12 cellular contexts compared by ENCODE assay signal in the genomic region with DNA sequence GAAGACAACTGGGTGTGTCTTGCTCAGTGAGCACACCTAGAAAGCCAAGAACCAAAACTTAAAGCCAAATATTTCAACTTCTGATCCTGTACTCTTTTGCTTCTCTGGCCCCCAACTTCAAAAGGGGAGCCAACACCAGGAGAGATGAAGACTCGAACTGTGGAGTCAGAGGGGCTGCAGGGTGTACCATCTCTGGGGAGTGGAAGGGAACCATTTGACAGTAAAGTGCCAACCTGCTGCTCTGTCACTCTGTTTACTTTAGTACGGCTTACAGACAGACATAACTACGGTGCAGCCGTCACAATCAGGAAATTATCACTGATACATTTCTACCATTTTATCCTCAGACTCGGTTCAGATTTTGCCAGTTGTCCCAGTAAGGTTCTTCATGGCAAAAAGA. TPM values are rescaled to one million over a fixed set of nuclear protein-coding genes. Genes with fewer than 3 reads are reported as not detected.
DNase-seq lines count a peak whose midpoint lies in the region; ATAC-seq and TF ChIP-seq lines count a peak whose summit lies in the region.
"Had no signal": no experiment of that assay in that cellular context is flagged by ENCODE, and none has a peak within 500 bp of the region (broad histone marks: within the 10 kb centered on the region; RNA-seq: fewer than 3 reads in every experiment).

No MANE protein-coding gene starts in this region.

- peak overlapping the region; percentile 80 for H3K4me3 ChIP-seq in Loucy (ENCODE audit: low read length, poor library complexity, severe bottlenecking)
- H3K4me3 ChIP-seq in mammary epithelial cell (replicated peaks in 1 of 3; ENCODE audit: insufficient read depth in 1 of 3, low read depth in 2 of 3, low read length in 3 of 3): peak overlapping the region in 2 of 3 experiments; percentile 4 to 27
- H3K4me3 ChIP-seq in osteoblast (ENCODE audit: insufficient read depth, low read length): peak overlapping the region; percentile 3

- H3K9me3 ChIP-seq in Loucy (ENCODE audit: insufficient read depth, low read depth, low read length) (no peaks in the 10 kb centered on the region), mammary epithelial cell (replicated peaks; ENCODE audit: insufficient read depth, low read length) (no peaks in the 10 kb centered on the region), osteoblast (ENCODE audit: low read depth, low read length) (no peaks in the 10 kb centered on the region)
- H3K9me3 ChIP-seq: ovary, tibial nerve had no signal

- no peak for DNase-seq in T-helper 2 cell treated with Interferon-gamma antibody and Interleukin-4, amounts not matched to agents 5 μg/mL and 100 μg/mL, for 36 hours (ENCODE audit: low spot score)
- DNase-seq in T-helper 2 cell: no peak
- DNase-seq in mammary epithelial cell: no peak
- DNase-seq in osteoblast (ENCODE audit: insufficient read length, low spot score, missing footprints): no peak
- DNase-seq in caudate nucleus (lab: John Stamatoyannopoulos, UW): no peak
- no peak for DNase-seq in omental fat pad (ENCODE audit: low spot score)
- no peak for DNase-seq in central memory CD4-positive, alpha-beta T cell
- DNase-seq: NCI-H446 treated with DMSO at 0.1 percent for 48 hours, ovary, SW 1271 had no signal

- in situ Hi-C loops in mammary epithelial cell (cut with MboI; ENCODE audit: low sequenced_read_pairs in 2 of 2): no loop called here

- BruUV-seq in mammary epithelial cell (replicated peaks; lab: Mats Ljungman, UMichigan): no TSS peak

- no peak for ATAC-seq in omental fat pad (ENCODE audit: low FRiP score)

- peaks cover under 1% of the 10 kb centered on the region for H3K9me3 Mint-ChIP-seq in T-helper 2 cell treated with Interferon-gamma antibody and Interleukin-4, amounts not matched to agents 5 μg/mL and 100 μg/mL, for 36 hours

- peaks cover 40% of the 10 kb centered on the region for H3K4me1 Mint-ChIP-seq in T-helper 2 cell treated with Interferon-gamma antibody and Interleukin-4, amounts not matched to agents 5 μg/mL and 100 μg/mL, for 36 hours (ENCODE audit: low read depth)

- intact Hi-C loops in mammary epithelial cell (cut with micrococcal nuclease): loop anchor here (5.0 kb wide), 1 partner anchor 152 kb away; the partner anchor contains the start of gene TMEM266

- H3K27me3 ChIP-seq in Loucy (ENCODE audit: insufficient read depth, low read length, poor library complexity, severe bottlenecking): no peaks in the 10 kb centered on the region
- H3K27me3 ChIP-seq in mammary epithelial cell (ENCODE audit: insufficient read depth, low read length): no peaks in the 10 kb centered on the region
- no peaks in the 10 kb centered on the region for H3K27me3 ChIP-seq in osteoblast (ENCODE audit: insufficient read depth, low read length)
- H3K27me3 ChIP-seq: ovary, tibial nerve had no signal

- H3K4me1 ChIP-seq in Loucy (ENCODE audit: insufficient read depth, low read length, poor library complexity, severe bottlenecking): peaks cover 17% of the 10 kb centered on the region
- H3K4me1 ChIP-seq in mammary epithelial cell (ENCODE audit: insufficient read depth, low read length): peaks cover 21% of the 10 kb centered on the region
- peaks cover 5% of the 10 kb centered on the region for H3K4me1 ChIP-seq in osteoblast (ENCODE audit: insufficient read depth, low read length)

- H2AFZ ChIP-seq in Loucy (ENCODE audit: low read length) (no peak overlapping the region), mammary epithelial cell (ENCODE audit: low read depth, low read length) (no peak overlapping the region), osteoblast (ENCODE audit: low read length) (no peak overlapping the region)

- peaks cover 5% of the 10 kb centered on the region for H4K20me1 ChIP-seq in Loucy (ENCODE audit: insufficient read depth, low read length, poor library complexity, severe bottlenecking)
- no peaks in the 10 kb centered on the region for H4K20me1 ChIP-seq in mammary epithelial cell (ENCODE audit: insufficient read depth, low read length)
- peaks cover 8% of the 10 kb centered on the region for H4K20me1 ChIP-seq in osteoblast (ENCODE audit: insufficient read depth, low read length)

- no peak overlapping the region for H3K9ac ChIP-seq in Loucy (ENCODE audit: low read depth, low read length, poor library complexity, severe bottlenecking)
- no peak overlapping the region for H3K9ac ChIP-seq in mammary epithelial cell (ENCODE audit: insufficient read depth, low read length)

- peaks cover 29% of the 10 kb centered on the region for H3K36me3 Mint-ChIP-seq in T-helper 2 cell treated with Interferon-gamma antibody and Interleukin-4, amounts not matched to agents 5 μg/mL and 100 μg/mL, for 36 hours (ENCODE audit: low read depth)

- H3F3A ChIP-seq in Loucy (ENCODE audit: low read depth): no peaks in the 10 kb centered on the region

- peak overlapping the region; percentile 60 for H3K27ac Mint-ChIP-seq in T-helper 2 cell treated with Interferon-gamma antibody and Interleukin-4, amounts not matched to agents 5 μg/mL and 100 μg/mL, for 36 hours

- 94% methylated on average over 5 of the region's 5 CpGs for WGBS in mammary epithelial cell (ENCODE audit: low coverage, missing lambda C conversion rate)

- no peaks in the 10 kb centered on the region for H3K27me3 Mint-ChIP-seq in T-helper 2 cell treated with Interferon-gamma antibody and Interleukin-4, amounts not matched to agents 5 μg/mL and 100 μg/mL, for 36 hours (ENCODE audit: low read depth)

- H3K27ac ChIP-seq in mammary epithelial cell (ENCODE audit: insufficient read depth, low read depth, low read length) (no peak overlapping the region), osteoblast (ENCODE audit: low read depth, low read length) (no peak overlapping the region), caudate nucleus (ENCODE audit: low read depth, low read length) (no peak overlapping the region)
- H3K27ac ChIP-seq: ovary, tibial nerve had no signal

- CTCF ChIA-PET in mammary epithelial cell (lab: Charles Lee; ENCODE audit: low non-redundant PET): no interaction called here

- TF ChIP-seq CTCF in Loucy (conservative IDR thresholded peaks at IDR 0.05; ENCODE audit: low read length) (no peak), mammary epithelial cell (conservative IDR thresholded peaks at IDR 0.05 in 1 of 2, IDR thresholded peaks at IDR 0.05 in 1 of 2; ENCODE audit: extremely low read depth in 1 of 2, insufficient read depth in 1 of 2, low read depth in 1 of 2, low read length in 2 of 2) (no peak), osteoblast (IDR thresholded peaks at IDR 0.05; ENCODE audit: extremely low read depth, low read depth, low read length) (no peak), omental fat pad (IDR thresholded peaks at IDR 0.05) (no peak)

- H3K4me2 ChIP-seq in Loucy (ENCODE audit: low read depth, low read length, poor library complexity, severe bottlenecking) (peak overlapping the region; percentile 76), mammary epithelial cell (ENCODE audit: insufficient read depth, low read depth, low read length) (peak overlapping the region; percentile 61), osteoblast (ENCODE audit: insufficient read depth, low read length) (peak overlapping the region; percentile 25)

- dilution Hi-C loops in mammary epithelial cell (cut with HindIII; ENCODE audit: low sequenced_read_pairs): no loop called here

- peaks cover 17% of the 10 kb centered on the region; the same call in 1 of the 2 replicates for H3K36me3 ChIP-seq in Loucy (ENCODE audit: insufficient read depth, low read length)
- peaks cover 17% of the 10 kb centered on the region for H3K36me3 ChIP-seq in mammary epithelial cell (ENCODE audit: insufficient read depth, low read length)
- H3K36me3 ChIP-seq in osteoblast (ENCODE audit: insufficient read depth, low read length): peaks cover 18% of the 10 kb centered on the region
- H3K36me3 ChIP-seq: ovary had no signal

- H3K79me2 ChIP-seq in Loucy (ENCODE audit: insufficient read depth, low read length) (peaks cover 30% of the 10 kb centered on the region), mammary epithelial cell (ENCODE audit: insufficient read depth, low read length) (peaks cover 63% of the 10 kb centered on the region), osteoblast (ENCODE audit: insufficient read depth, low read length) (peaks cover 61% of the 10 kb centered on the region)

- H3K9me2 ChIP-seq in Loucy (replicated peaks; ENCODE audit: low read depth, low read length): no peaks in the 10 kb centered on the region

- peak overlapping the region; percentile 99 for H3K4me3 Mint-ChIP-seq in T-helper 2 cell treated with Interferon-gamma antibody and Interleukin-4, amounts not matched to agents 5 μg/mL and 100 μg/mL, for 36 hours

RNA-seq across cellular contexts. Expression of gene FBXO22, which starts 1.6 kb away (rescaled TPM):
- total RNA-seq in mammary epithelial cell (10 to 100 TPM; 64.5 to 76.2 TPM), osteoblast (27.1 and 27.4 TPM in 2 replicates), omental fat pad (10 to 100 TPM in 3 of 4 donors, 1 to 10 TPM in 1; 9.8 to 14.5 (median 11.7) TPM)
- polyA plus RNA-seq in mammary epithelial cell: 50.0 TPM
- polyA minus RNA-seq in mammary epithelial cell: 39.2 TPM

Comparison
In these comparisons a context has a peak if more than half of its experiments do, and no peak if none do; other contexts are left out.
1. H3K4me2 ChIP-seq: peak in every context shown above with its lines; median percentile 76 in Loucy; 61 in mammary epithelial cell; 25 in osteoblast.
2. H3K4me3 ChIP-seq: peak in every context shown above with its lines; median percentile 80 in Loucy; 16 in mammary epithelial cell; 3 in osteoblast.